Comparison of ENCODE assay signal across 15 cellular contexts in the genomic region with DNA sequence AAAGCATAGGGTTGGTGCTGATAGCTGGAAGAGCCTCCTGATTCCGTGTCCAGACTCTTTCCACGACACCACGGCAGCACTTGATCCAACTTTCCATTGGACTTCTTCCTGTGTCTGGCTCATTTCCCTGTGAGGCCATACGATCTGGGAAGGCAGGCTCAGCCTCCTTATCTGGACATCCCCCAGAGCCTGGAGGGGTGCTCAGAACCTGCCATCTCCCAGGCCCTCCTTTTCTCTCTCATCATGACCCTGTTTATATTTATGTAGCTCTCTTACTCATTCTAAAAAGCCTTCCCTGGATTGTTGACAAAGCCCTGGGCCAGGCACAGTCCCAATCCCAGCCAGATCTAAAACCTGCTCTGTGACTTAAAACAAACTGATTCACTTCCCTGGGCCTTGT. TPM values are rescaled to one million over a fixed set of nuclear protein-coding genes. Genes with fewer than 3 reads are reported as not detected.
DNase-seq lines count a peak whose midpoint lies in the region; ATAC-seq and TF ChIP-seq lines count a peak whose summit lies in the region.
"Had no signal": no experiment of that assay in that cellular context is flagged by ENCODE, and none has a peak within 500 bp of the region (broad histone marks: within the 10 kb centered on the region; RNA-seq: fewer than 3 reads in every experiment).

No MANE protein-coding gene starts in this region.

- TF ChIP-seq POLR2A in heart left ventricle (IDR thresholded peaks at IDR 0.05): no peak
- TF ChIP-seq POLR2A in sigmoid colon (IDR thresholded peaks at IDR 0.05): no peak

- no peaks in the 10 kb centered on the region for H3K4me1 Mint-ChIP-seq in activated T-helper 17 cell treated with anti-CD3 and anti-CD28 coated beads, Interleukin-2, amount 50 U/mL, for 72 hours

- no peak for ATAC-seq in activated T-helper 17 cell treated with anti-CD3 and anti-CD28 coated beads, Interleukin-2, amount 50 U/mL, for 72 hours (replicated peaks)
- ATAC-seq in heart left ventricle (peak; percentile 12 to 45 (median 22)), GM18511 (IDR thresholded peaks at IDR 0.05; ENCODE audit: unreplicated experiment) (no peak), GM18907 (IDR thresholded peaks at IDR 0.05; ENCODE audit: unreplicated experiment) (no peak)

- H3K4me3 ChIP-seq in heart left ventricle: no peak overlapping the region
- H3K4me3 ChIP-seq in sigmoid colon: no peak overlapping the region
- H3K4me3 ChIP-seq: BLaER1 treated with 17β-estradiol and CSF1 and Interleukin-3, amounts not matched to agents 10 nM and 100 nM; suprapubic skin had no signal

- no peaks in the 10 kb centered on the region for H3K27me3 ChIP-seq in heart left ventricle
- H3K27me3 ChIP-seq in sigmoid colon: no peaks in the 10 kb centered on the region
- H3K27me3 ChIP-seq: BLaER1 treated with 17β-estradiol and CSF1 and Interleukin-3, amounts not matched to agents 10 nM and 100 nM; suprapubic skin had no signal

- H3K4me3 Mint-ChIP-seq in activated T-helper 17 cell treated with anti-CD3 and anti-CD28 coated beads, Interleukin-2, amount 50 U/mL, for 72 hours: no peak overlapping the region

- H3K9me3 Mint-ChIP-seq in activated T-helper 17 cell treated with anti-CD3 and anti-CD28 coated beads, Interleukin-2, amount 50 U/mL, for 72 hours: no peaks in the 10 kb centered on the region

- H3K27ac ChIP-seq in heart left ventricle: peak overlapping the region in 11 of 12 donors; percentile 33 to 78 (median 52)
- peak overlapping the region; percentile 55 to 83 (median 76) for H3K27ac ChIP-seq in sigmoid colon
- H3K27ac ChIP-seq: BLaER1 treated with 17β-estradiol and CSF1 and Interleukin-3, amounts not matched to agents 10 nM and 100 nM; suprapubic skin had no signal

- H3K4me1 ChIP-seq in heart left ventricle (peaks cover 0 to 26% (median 15%) of the 10 kb centered on the region in 12 donors), sigmoid colon (peaks cover 0 to 30% (median 26%) of the 10 kb centered on the region in 4 donors)

- no peaks in the 10 kb centered on the region for H3K27me3 Mint-ChIP-seq in activated T-helper 17 cell treated with anti-CD3 and anti-CD28 coated beads, Interleukin-2, amount 50 U/mL, for 72 hours

- 4 to 10% (median 5%) methylated on average over 4 of the region's 4 CpGs for WGBS in heart left ventricle, 4 donors
- 34 to 55% methylated on average over 4 of the region's 4 CpGs for WGBS in sigmoid colon, 2 donors

- H3K9me3 ChIP-seq in heart left ventricle (no peaks in the 10 kb centered on the region), sigmoid colon (no peaks in the 10 kb centered on the region)
- H3K9me3 ChIP-seq: BLaER1 treated with 17β-estradiol and CSF1 and Interleukin-3, amounts not matched to agents 10 nM and 100 nM; suprapubic skin had no signal

- intact Hi-C loops in heart left ventricle (cut with DNase I) (loop anchor here in 1 of 10 donors (5.0 to 10.0 kb wide), 2 partner anchors 36 to 239 kb away; no protein-coding TSS in a partner anchor), sigmoid colon (cut with DNase I) (loop anchor here (2.0 kb wide), 1 partner anchor 23 kb away; the partner anchor contains the start of gene UPK2)

- H3K36me3 Mint-ChIP-seq in activated T-helper 17 cell treated with anti-CD3 and anti-CD28 coated beads, Interleukin-2, amount 50 U/mL, for 72 hours (ENCODE audit: low read depth): peaks cover 6% of the 10 kb centered on the region

- TF ChIP-seq CTCF in heart left ventricle (IDR thresholded peaks at IDR 0.05): no peak
- TF ChIP-seq CTCF in sigmoid colon (IDR thresholded peaks at IDR 0.05): no peak

- DNase-seq in GM03348 (ENCODE audit: low spot score): peak; percentile 33
- DNase-seq in heart left ventricle: peak in 3 of 5 donors; percentile 64 to 66 (median 64)
- DNase-seq in sigmoid colon: peak; percentile 86
- no peak for DNase-seq in DMS 273 treated with DMSO at 0.1 percent for 48 hours (lab: John Stamatoyannopoulos, UW)
- no peak for DNase-seq in NCI-H2196 treated with DMSO at 0.1 percent for 48 hours (lab: John Stamatoyannopoulos, UW; ENCODE audit: unreplicated experiment)
- DNase-seq: amniotic stem cell, GDM1, midbrain, NCI-H187 treated with DMSO at 0.1 percent for 48 hours, retina had no signal

- H3K36me3 ChIP-seq in heart left ventricle (no peaks in the 10 kb centered on the region), sigmoid colon (no peaks in the 10 kb centered on the region)
- H3K36me3 ChIP-seq: BLaER1 treated with 17β-estradiol and CSF1 and Interleukin-3, amounts not matched to agents 10 nM and 100 nM; suprapubic skin had no signal

- TF ChIP-seq EP300 in sigmoid colon (IDR thresholded peaks at IDR 0.05): peak in 1 of 4 donors; percentile 51

- H3K27ac Mint-ChIP-seq in activated T-helper 17 cell treated with anti-CD3 and anti-CD28 coated beads, Interleukin-2, amount 50 U/mL, for 72 hours: peak overlapping the region; percentile 69

RNA-seq across cellular contexts. Expression of gene BCL9L, which starts 7.8 kb away (rescaled TPM):
- total RNA-seq in activated T-helper 17 cell treated with anti-CD3 and anti-CD28 coated beads, Interleukin-2, amount 50 U/mL, for 72 hours: 10 to 100 TPM; 30.2 to 49.6 TPM
- 10 to 100 TPM; 33.4 to 80.3 (median 44.3) TPM for total RNA-seq in heart left ventricle
- polyA plus RNA-seq in heart left ventricle: 100 to 1,000 TPM in 1 of 2 donors, 10 to 100 TPM in 1; 28.0 to 102 TPM
- 10 to 100 TPM in 3 of 4 donors, 1 to 10 TPM in 1; 7.9 to 46.5 (median 10.8) TPM for total RNA-seq in sigmoid colon
- 10 to 100 TPM in 1 of 3 donors, 1 to 10 TPM in 2; 4.8 to 33.2 (median 7.4) TPM for polyA plus RNA-seq in sigmoid colon

RNA-seq across cellular contexts. Expression of gene UPK2, which starts 22.6 kb away (rescaled TPM):
- 1 to 10 TPM in 1 of 2 donors, under 1 TPM in 1; 0.43 to 7.1 TPM for total RNA-seq in activated T-helper 17 cell treated with anti-CD3 and anti-CD28 coated beads, Interleukin-2, amount 50 U/mL, for 72 hours
- total RNA-seq in heart left ventricle: not detected
- polyA plus RNA-seq in heart left ventricle: not detected
- total RNA-seq in sigmoid colon: not detected
- polyA plus RNA-seq in sigmoid colon: not detected
- total RNA-seq: suprapubic skin had no signal

RNA-seq across cellular contexts. Expression of gene FOXR1, which starts 38.1 kb away (rescaled TPM):
- total RNA-seq in activated T-helper 17 cell treated with anti-CD3 and anti-CD28 coated beads, Interleukin-2, amount 50 U/mL, for 72 hours: under 1 TPM in 1 of 2 donors, not detected in 1; 0.98 TPM
- not detected for total RNA-seq in heart left ventricle
- not detected for polyA plus RNA-seq in heart left ventricle
- total RNA-seq in sigmoid colon: not detected
- polyA plus RNA-seq in sigmoid colon: not detected
- total RNA-seq: suprapubic skin had no signal

RNA-seq across cellular contexts. Expression of gene CXCR5, which starts 49.8 kb away (rescaled TPM):
- total RNA-seq in activated T-helper 17 cell treated with anti-CD3 and anti-CD28 coated beads, Interleukin-2, amount 50 U/mL, for 72 hours: 10 to 100 TPM in 1 of 2 donors, 1 to 10 TPM in 1; 8.0 to 20.2 TPM
- total RNA-seq in heart left ventricle (under 1 TPM in 1 of 9 donors, not detected in 8; 0.11 TPM), sigmoid colon (not detected)
- polyA plus RNA-seq in heart left ventricle (under 1 TPM; 0.25 to 0.27 TPM), sigmoid colon (10 to 100 TPM in 1 of 3 donors, under 1 TPM in 2; under 0.01 to 11.5 (median 0.23) TPM)
- total RNA-seq: suprapubic skin had no signal

Comparison
In these comparisons a context has a peak if more than half of its experiments do, and no peak if none do; other contexts are left out.
1. DNase-seq: peak in GM03348 (single experiment), heart left ventricle (3 of 5) and sigmoid colon (single experiment); none in DMS 273 treated with DMSO at 0.1 percent for 48 hours (single experiment) and NCI-H2196 treated with DMSO at 0.1 percent for 48 hours (single experiment).
2. ATAC-seq: peak in heart left ventricle (4 of 4); none in activated T-helper 17 cell treated with anti-CD3 and anti-CD28 coated beads, Interleukin-2, amount 50 U/mL, for 72 hours (single experiment), GM18511 (single experiment) and GM18907 (single experiment).